ENCODE assay signal across 11 cellular contexts in the genomic region with DNA sequence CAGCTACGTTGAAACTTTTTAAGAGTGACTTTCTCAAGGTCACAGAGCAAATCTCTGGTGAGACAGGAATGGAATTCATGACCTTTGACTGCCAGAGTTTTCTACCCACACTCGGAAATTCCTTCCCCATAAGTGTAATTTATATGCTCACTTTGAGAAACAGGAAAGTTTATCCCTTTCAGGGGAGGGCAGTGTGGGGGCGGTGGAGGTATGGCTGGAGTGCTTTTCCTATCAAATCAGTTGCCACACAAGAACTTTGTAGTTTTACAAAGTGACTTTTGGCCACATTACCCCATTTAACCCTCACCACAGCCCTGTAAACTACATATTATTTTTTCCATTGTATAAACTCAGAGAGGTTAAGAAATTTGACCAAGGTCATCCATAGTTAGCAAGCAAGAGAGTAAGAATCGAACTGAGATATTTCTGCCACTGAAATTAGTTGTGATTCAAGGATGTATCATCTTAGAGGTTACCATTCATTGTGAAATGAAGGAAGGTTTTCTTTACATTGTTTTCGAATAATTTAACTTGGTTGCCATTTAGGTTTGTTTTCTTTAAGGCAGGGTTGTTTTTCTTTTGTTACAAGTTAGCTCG. TPM values are rescaled to one million over a fixed set of nuclear protein-coding genes. Genes with fewer than 3 reads are reported as not detected.
DNase-seq lines count a peak whose midpoint lies in the region; ATAC-seq, FAIRE-seq and TF ChIP-seq lines count a peak whose summit lies in the region.
"Had no signal": no experiment of that assay in that cellular context is flagged by ENCODE, and none has a peak within 500 bp of the region (broad histone marks: within the 10 kb centered on the region; RNA-seq: fewer than 3 reads in every experiment).

No MANE protein-coding gene starts in this region.

- POLR2A ChIA-PET in activated CD8-positive, alpha-beta T cell treated with anti-CD3 and anti-CD28 coated beads, Interleukin-2, amount 10 ng/mL, durations not matched to agents 7 days and 5 days (lab: Charles Lee): no interaction called here

- H3K9ac ChIP-seq in kidney (ENCODE audit: low read length in 2 of 2): peak overlapping the region in 1 of 2 donors; percentile 1

- no peak for ATAC-seq in activated CD8-positive, alpha-beta T cell treated with anti-CD3 and anti-CD28 coated beads, Interleukin-2, amount 10 ng/mL, durations not matched to agents 7 days and 5 days
- no peak for ATAC-seq in GM21619 (IDR thresholded peaks at IDR 0.05; ENCODE audit: unreplicated experiment)

- intact Hi-C loops in kidney (cut with DNase I): no loop called here

- TF ChIP-seq CTCF in kidney (IDR thresholded peaks at IDR 0.05; ENCODE audit: borderline replicate concordance, extremely low read depth, insufficient read depth): no peak

- 68% methylated on average over 6 of the region's 6 CpGs for WGBS in urinary bladder

- FAIRE-seq in kidney (lab: Jason Lieb, UNC): peak; percentile 21

- CTCF ChIA-PET in activated CD8-positive, alpha-beta T cell treated with anti-CD3 and anti-CD28 coated beads, Interleukin-2, amount 10 ng/mL, durations not matched to agents 7 days and 5 days (lab: Charles Lee): interaction anchor here (0.9 kb wide), 1 partner anchor 159 kb away, joined by 4 read pairs; no protein-coding TSS in a partner anchor

- no peaks in the 10 kb centered on the region for H3K9me3 Mint-ChIP-seq in activated CD8-positive, alpha-beta T cell treated with anti-CD3 and anti-CD28 coated beads, Interleukin-2, amount 10 ng/mL, durations not matched to agents 7 days and 5 days (ENCODE audit: insufficient read depth)
- H3K9me3 Mint-ChIP-seq: T-helper 1 cell treated with Interleukin-12 subunit alpha and Interleukin-12 subunit beta and Interleukin-4 antibody, amounts not matched to agents 30 μg/mL and 1 μg/mL, for 36 hours had no signal

- H3K27ac ChIP-seq in kidney (ENCODE audit: low read depth in 2 of 2, low read length in 2 of 2): peak overlapping the region; percentile 29
- peak overlapping the region; percentile 10 for H3K27ac ChIP-seq in urinary bladder (ENCODE audit: low read depth)

- H3K4me1 ChIP-seq in kidney (ENCODE audit: control insufficient read depth in 1 of 2, insufficient read depth in 1 of 2, low read depth in 1 of 2, low read length in 2 of 2) (peaks cover 14 to 25% of the 10 kb centered on the region in 2 donors), urinary bladder (ENCODE audit: insufficient read depth) (no peaks in the 10 kb centered on the region)

- H3K36me3 Mint-ChIP-seq in activated CD8-positive, alpha-beta T cell treated with anti-CD3 and anti-CD28 coated beads, Interleukin-2, amount 10 ng/mL, durations not matched to agents 7 days and 5 days (ENCODE audit: low read depth): peaks cover 3% of the 10 kb centered on the region

- no peaks in the 10 kb centered on the region for H3K27me3 Mint-ChIP-seq in activated CD8-positive, alpha-beta T cell treated with anti-CD3 and anti-CD28 coated beads, Interleukin-2, amount 10 ng/mL, durations not matched to agents 7 days and 5 days (ENCODE audit: low read depth)

- H3K4me3 Mint-ChIP-seq in activated CD8-positive, alpha-beta T cell treated with anti-CD3 and anti-CD28 coated beads, Interleukin-2, amount 10 ng/mL, durations not matched to agents 7 days and 5 days: no peak overlapping the region
- H3K4me3 Mint-ChIP-seq: T-helper 1 cell treated with Interleukin-12 subunit alpha and Interleukin-12 subunit beta and Interleukin-4 antibody, amounts not matched to agents 30 μg/mL and 1 μg/mL, for 36 hours had no signal

- H3K9me3 ChIP-seq in kidney (ENCODE audit: control insufficient read depth in 1 of 2, low read length in 2 of 2): no peaks in the 10 kb centered on the region
- H3K9me3 ChIP-seq: Caco-2 had no signal

- DNase-seq in stimulated activated CD4-positive, alpha-beta T cell treated with anti-CD3 and anti-CD28 coated beads, Interleukin-4, amount 100 ng/mL, for 24 hours: peak; percentile 43
- DNase-seq in stimulated activated CD4-positive, alpha-beta T cell treated with anti-CD3 and anti-CD28 coated beads, Interleukin-4, amount 100 ng/mL, for 1 hour: no peak
- DNase-seq in activated CD8-positive, alpha-beta T cell treated with anti-CD3 and anti-CD28 coated beads, Interleukin-2, amount 10 ng/mL, durations not matched to agents 7 days and 5 days: no peak
- DNase-seq in kidney: peak; percentile 8
- no peak for DNase-seq in SKM-1 treated with dmso at 0.1 percent for 144 hours (lab: John Stamatoyannopoulos, UW; ENCODE audit: unreplicated experiment)
- no peak for DNase-seq in HUDEP-2 (lab: John Stamatoyannopoulos, UW; ENCODE audit: unreplicated experiment in 76 of 76)
- DNase-seq: anterior cingulate cortex, Caco-2 had no signal

- no peak overlapping the region for H3K4me3 ChIP-seq in kidney (ENCODE audit: low read length in 2 of 2)
- H3K4me3 ChIP-seq in urinary bladder (ENCODE audit: low read depth, low read length): no peak overlapping the region

- H3K36me3 ChIP-seq in kidney (ENCODE audit: control insufficient read depth in 1 of 2, insufficient read depth in 2 of 2, low read length in 2 of 2) (no peaks in the 10 kb centered on the region), urinary bladder (ENCODE audit: insufficient read depth) (no peaks in the 10 kb centered on the region)

- H3K4me1 Mint-ChIP-seq in activated CD8-positive, alpha-beta T cell treated with anti-CD3 and anti-CD28 coated beads, Interleukin-2, amount 10 ng/mL, durations not matched to agents 7 days and 5 days (ENCODE audit: low read depth): peaks cover 52% of the 10 kb centered on the region

- H3K27ac Mint-ChIP-seq in activated CD8-positive, alpha-beta T cell treated with anti-CD3 and anti-CD28 coated beads, Interleukin-2, amount 10 ng/mL, durations not matched to agents 7 days and 5 days: peak overlapping the region; percentile 73
- H3K27ac Mint-ChIP-seq: T-helper 1 cell treated with Interleukin-12 subunit alpha and Interleukin-12 subunit beta and Interleukin-4 antibody, amounts not matched to agents 30 μg/mL and 1 μg/mL, for 36 hours had no signal

RNA-seq across cellular contexts. Expression of gene KLF12, which starts 5.9 kb away (rescaled TPM):
- total RNA-seq in activated CD8-positive, alpha-beta T cell treated with anti-CD3 and anti-CD28 coated beads, Interleukin-2, amount 10 ng/mL, durations not matched to agents 7 days and 5 days: 10 to 100 TPM; 24.6 to 26.3 TPM
- 22.0 TPM for total RNA-seq in kidney
- 2.6 TPM for polyA plus RNA-seq in kidney (ENCODE audit: insufficient read depth, low read depth, low replicate concordance)
- 51.9 TPM for total RNA-seq in urinary bladder
- polyA plus RNA-seq in urinary bladder: 4.6 TPM

Comparison
In these comparisons a context has a peak if more than half of its experiments do, and no peak if none do; other contexts are left out.
1. DNase-seq: peak in stimulated activated CD4-positive, alpha-beta T cell treated with anti-CD3 and anti-CD28 coated beads, Interleukin-4, amount 100 ng/mL, for 24 hours (single experiment) and kidney (single experiment); none in stimulated activated CD4-positive, alpha-beta T cell treated with anti-CD3 and anti-CD28 coated beads, Interleukin-4, amount 100 ng/mL, for 1 hour (single experiment), activated CD8-positive, alpha-beta T cell treated with anti-CD3 and anti-CD28 coated beads, Interleukin-2, amount 10 ng/mL, durations not matched to agents 7 days and 5 days (single experiment), SKM-1 treated with dmso at 0.1 percent for 144 hours (single experiment) and HUDEP-2 (0 of 76).